Comparison of ENCODE assay signal across 20 cellular contexts in genomic region chr22:31118046-31118820, GRCh38. TPM values are rescaled to one million over a fixed set of nuclear protein-coding genes. Genes with fewer than 3 reads are reported as not detected.
"Had no signal": no experiment of that assay in that cellular context is flagged by ENCODE, and none has a peak within 500 bp of the region (broad histone marks: within the 10 kb centered on the region; RNA-seq: fewer than 3 reads in every experiment).

No MANE protein-coding gene starts in this region.

- DNase-seq: activated CD4-positive, alpha-beta T cell treated with anti-CD3 and anti-CD28 coated beads for 36 hours; activated CD4-positive, alpha-beta T cell treated with anti-CD3 and anti-CD28 coated beads, Interleukin-2, amount 50 U/mL, for 48 hours; activated T-cell treated with anti-CD3 and anti-CD28 coated beads for 4 hours; anterior cingulate cortex; brain microvascular endothelial cell; effector CD4-positive, alpha-beta T cell; islet precursor cell; naive B cell; ovary; SK-N-SH; stimulated activated CD4-positive, alpha-beta T cell treated with anti-CD3 and anti-CD28 coated beads, Interleukin-12 subunit alpha, Interleukin-12 subunit beta, amount 100 ng/mL, for 4 hours; stimulated activated CD4-positive, alpha-beta T cell treated with anti-CD3 and anti-CD28 coated beads, Interleukin-2, amount 100 ng/mL, for 24 hours; stimulated activated naive CD8-positive, alpha-beta T cell treated with anti-CD3 and anti-CD28 coated beads, Interleukin-15, Interleukin-2, amounts not matched to agents 100 U/mL and 50 U/mL, for 24 hours had no signal

- H3K36me3 Mint-ChIP-seq: naive B cell, WTC11 had no signal

- H3K27me3 Mint-ChIP-seq: activated CD4-positive, alpha-beta T cell treated with anti-CD3 and anti-CD28 coated beads for 36 hours had no signal

- H3K9me3 Mint-ChIP-seq: activated T-helper 1 cell treated with anti-CD3 and anti-CD28 coated beads, Interleukin-12 subunit alpha, Interleukin-12 subunit beta, Interleukin-2, Interleukin-4 antibody, amounts not matched to agents 30 ng/mL and 10 ng/mL and 1 ng/mL, durations not matched to agents 14 hours and 24 hours and 36 hours; naive B cell; T-helper 2 cell treated with Interferon-gamma antibody and Interleukin-4, amounts not matched to agents 5 μg/mL and 100 μg/mL, for 36 hours had no signal

- H3K36me3 ChIP-seq: brain microvascular endothelial cell, esophagus muscularis mucosa, ovary, tibial nerve had no signal

- H3K27ac Mint-ChIP-seq: activated CD4-positive, alpha-beta T cell treated with anti-CD3 and anti-CD28 coated beads for 36 hours; activated T-helper 1 cell treated with anti-CD3 and anti-CD28 coated beads, Interleukin-12 subunit alpha, Interleukin-12 subunit beta, Interleukin-2, Interleukin-4 antibody, amounts not matched to agents 30 ng/mL and 10 ng/mL and 1 ng/mL, durations not matched to agents 14 hours and 24 hours and 36 hours; naive B cell; T-helper 2 cell treated with Interferon-gamma antibody and Interleukin-4, amounts not matched to agents 5 μg/mL and 100 μg/mL, for 36 hours; WTC11 had no signal

- H3K4me3 ChIP-seq: esophagus muscularis mucosa, ovary, tibial nerve had no signal

- H3K27ac ChIP-seq: brain microvascular endothelial cell, esophagus muscularis mucosa, ovary, tibial nerve had no signal

- ATAC-seq: activated CD4-positive, alpha-beta T cell treated with anti-CD3 and anti-CD28 coated beads for 36 hours; stimulated activated naive CD8-positive, alpha-beta T cell treated with anti-CD3 and anti-CD28 coated beads, Interleukin-15, Interleukin-2, amounts not matched to agents 100 U/mL and 50 U/mL, for 24 hours had no signal

- H3K4me1 Mint-ChIP-seq: activated CD4-positive, alpha-beta T cell treated with anti-CD3 and anti-CD28 coated beads for 36 hours; naive B cell had no signal

- H3K9me3 ChIP-seq: esophagus muscularis mucosa, ovary, SK-N-SH, tibial nerve had no signal

- H3K4me2 ChIP-seq: SK-N-SH had no signal

- H3K9ac ChIP-seq: SK-N-SH had no signal

- H3K4me3 Mint-ChIP-seq: activated CD4-positive, alpha-beta T cell treated with anti-CD3 and anti-CD28 coated beads for 36 hours; activated T-helper 1 cell treated with anti-CD3 and anti-CD28 coated beads, Interleukin-12 subunit alpha, Interleukin-12 subunit beta, Interleukin-2, Interleukin-4 antibody, amounts not matched to agents 30 ng/mL and 10 ng/mL and 1 ng/mL, durations not matched to agents 14 hours and 24 hours and 36 hours; naive B cell; T-helper 2 cell treated with Interferon-gamma antibody and Interleukin-4, amounts not matched to agents 5 μg/mL and 100 μg/mL, for 36 hours; WTC11 had no signal

- H3K27me3 ChIP-seq: brain microvascular endothelial cell, esophagus muscularis mucosa, ovary, tibial nerve had no signal

RNA-seq across cellular contexts. Expression of gene INPP5J, which starts 4.5 kb away (rescaled TPM):
- total RNA-seq: activated T-helper 1 cell treated with anti-CD3 and anti-CD28 coated beads, Interleukin-12 subunit alpha, Interleukin-12 subunit beta, Interleukin-2, Interleukin-4 antibody, amounts not matched to agents 30 ng/mL and 10 ng/mL and 1 ng/mL, durations not matched to agents 14 hours and 24 hours and 36 hours; mononuclear cell had no signal

RNA-seq across cellular contexts. Expression of gene PLA2G3, which starts 22.1 kb away (rescaled TPM):
- total RNA-seq: activated CD4-positive, alpha-beta T cell treated with anti-CD3 and anti-CD28 coated beads for 36 hours; activated T-helper 1 cell treated with anti-CD3 and anti-CD28 coated beads, Interleukin-12 subunit alpha, Interleukin-12 subunit beta, Interleukin-2, Interleukin-4 antibody, amounts not matched to agents 30 ng/mL and 10 ng/mL and 1 ng/mL, durations not matched to agents 14 hours and 24 hours and 36 hours; cerebellum; esophagus muscularis mucosa; mononuclear cell; tibial nerve had no signal
- polyA plus RNA-seq: ovary, SK-N-SH had no signal
